In the genomic region with DNA sequence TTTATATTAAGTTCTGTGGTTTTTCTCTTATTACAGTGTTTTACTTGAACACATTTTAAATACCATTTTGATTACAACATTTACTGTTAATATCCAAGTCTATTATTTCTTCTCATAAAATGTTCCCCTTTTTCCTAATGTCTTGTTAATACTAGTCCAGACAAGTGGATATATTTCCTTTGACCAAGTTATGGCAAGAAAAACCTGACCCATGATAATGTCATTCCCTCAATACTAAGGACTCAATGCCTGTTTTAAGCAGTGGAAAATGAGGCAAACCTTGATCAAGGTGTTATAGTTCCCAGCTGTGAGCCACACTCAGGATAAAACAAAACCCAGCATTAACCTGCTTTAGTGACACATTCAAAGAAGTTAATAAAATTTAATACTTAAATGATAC, we compare ENCODE assay signal across 27 cellular contexts.
"Had no signal": no experiment of that assay in that cellular context is flagged by ENCODE, and none has a peak within 500 bp of the region (broad histone marks: within the 10 kb centered on the region; RNA-seq: fewer than 3 reads in every experiment).

No MANE protein-coding gene starts in this region.

- H3K9me3 ChIP-seq: SJCRH30, SK-N-SH had no signal

- H3K36me3 ChIP-seq: adrenal gland had no signal

- H3K27me3 ChIP-seq: adrenal gland, SJCRH30 had no signal

- H3K27ac ChIP-seq: adrenal gland, VCaP had no signal

- H3K4me2 ChIP-seq: SK-N-SH had no signal

- H3K9ac ChIP-seq: SK-N-SH had no signal

- ATAC-seq: activated T-cell treated with anti-CD3 and anti-CD28 coated beads, Interleukin-2, amount 50 U/mL, for 72 hours; Panc1; Right ventricle myocardium inferior had no signal

- H3K4me3 ChIP-seq: adrenal gland, SJCRH30 had no signal

- DNase-seq: activated CD4-positive, alpha-beta memory T cell treated with anti-CD3 and anti-CD28 coated beads, Interleukin-2, amount 10 ng/mL, durations not matched to agents 7 days and 5 days; activated CD4-positive, alpha-beta T cell treated with anti-CD3 and anti-CD28 coated beads, Interleukin-2, amount 10 ng/mL, durations not matched to agents 7 days and 5 days; activated CD4-positive, CD25-positive, alpha-beta regulatory T cell; activated gamma-delta T cell treated with Interleukin-2 at 50 U/mL for 16 hours; activated naive CD4-positive, alpha-beta T cell treated with anti-CD3 and anti-CD28 coated beads, Interleukin-2, amount 50 U/mL, for 16 hours; activated naive CD8-positive, alpha-beta T cell treated with anti-CD3 and anti-CD28 coated beads, Interleukin-2, amount 10 ng/mL, durations not matched to agents 7 days and 5 days; activated T-cell treated with anti-CD3 and anti-CD28 coated beads for 4 hours; activated T-cell treated with anti-CD3 and anti-CD28 coated beads, Interleukin-2, amount 50 U/mL, for 72 hours; adrenal gland; anterior cingulate cortex; central memory CD4-positive, alpha-beta T cell; KG1; NCI-H1092; NCI-H1930; NCI-H2107; NCI-H345; NCI-H510A; NCI-H526 treated with DMSO at 0.1 percent for 48 hours; NK-92 treated with Interleukin-12 subunit alpha and Interleukin-12 subunit beta, amount 100 ng/mL, for 24 hours; OCI-M1; RPMI8226; SK-N-SH; T-helper 1 cell had no signal
